Comparison of ENCODE assay signal across 1 cellular context in the genomic region with DNA sequence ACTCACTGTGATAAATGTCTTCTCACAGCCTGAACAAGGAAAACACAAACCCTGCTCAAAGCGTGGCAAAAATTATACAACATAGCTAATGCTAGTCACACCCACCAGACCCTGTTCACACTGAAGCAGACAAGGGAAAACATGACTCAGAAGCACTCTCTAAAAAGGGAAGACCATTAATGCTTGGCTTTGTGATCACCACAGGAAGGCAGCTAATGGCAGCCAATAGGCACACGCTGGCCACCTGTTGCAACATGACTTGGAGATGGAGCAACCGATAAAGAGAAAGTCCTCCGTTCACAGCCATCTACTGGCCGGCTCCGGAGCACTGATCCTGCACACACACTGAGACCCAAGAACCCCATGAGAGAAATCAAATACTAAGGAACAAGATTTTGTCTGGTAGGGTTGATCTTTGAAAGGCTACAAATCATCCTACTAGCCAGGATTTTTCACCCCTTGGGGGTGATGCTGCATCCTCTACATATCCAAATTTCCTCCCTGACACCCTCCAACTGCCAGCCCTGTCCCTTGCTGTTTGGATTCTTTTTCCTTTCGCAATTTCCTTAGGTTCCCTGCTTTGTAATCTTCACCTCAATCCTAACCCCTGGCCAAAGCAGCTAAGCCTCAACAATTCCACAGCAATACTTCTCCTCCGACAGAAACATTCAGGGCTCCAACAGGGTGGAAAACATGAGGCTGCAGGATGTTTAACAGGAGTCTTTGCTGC.
TF ChIP-seq lines count a peak whose summit lies in the region.

No MANE protein-coding gene starts in this region.

TF ChIP-seq in HepG2, 621 proteins besides CTCF, POLR2A, EP300 and RAD21 (continues in another document):
- TF ChIP-seq CEBPB (IDR thresholded peaks at IDR 0.05; ENCODE audit: borderline replicate concordance, low read depth, low read length) (peak; percentile 100), TOE1 (CRISPR knock-in tag; IDR thresholded peaks at IDR 0.05) (no peak), SOX6 (IDR thresholded peaks at IDR 0.05) (no peak), SOX6 (CRISPR knock-in tag; IDR thresholded peaks at IDR 0.05) (peak; percentile 80), ELF3 (CRISPR knock-in tag; IDR thresholded peaks at IDR 0.05) (peak; percentile 74), ZNF629 (CRISPR knock-in tag; conservative IDR thresholded peaks at IDR 0.05) (no peak), ZC3H13 (CRISPR knock-in tag; IDR thresholded peaks at IDR 0.05) (peak; percentile 90; the same call in 1 of the 2 replicates), REPIN1 (CRISPR knock-in tag; IDR thresholded peaks at IDR 0.05; ENCODE audit: borderline replicate concordance, low read depth) (0 out of 2 replicates have a peak, but pooled peaks have one; percentile 29), XRCC5 (optimal IDR thresholded peaks at IDR 0.05; ENCODE audit: low read length) (peak; percentile 41), SOX13 (IDR thresholded peaks at IDR 0.05) (no peak), SOX13 (CRISPR knock-in tag; conservative IDR thresholded peaks at IDR 0.05 in 1 of 2, IDR thresholded peaks at IDR 0.05 in 1 of 2) (peak in 1 of 2 experiments; percentile 60; a peak in 1 of 4 replicates), ZFX (CRISPR knock-in tag; IDR thresholded peaks at IDR 0.05; ENCODE audit: low read depth) (0 out of 2 replicates have a peak, but pooled peaks have one; percentile 21), TBX3 (IDR thresholded peaks at IDR 0.05; ENCODE audit: borderline replicate concordance) (peak; percentile 48; the same call in 1 of the 2 replicates), EHMT2 (IDR thresholded peaks at IDR 0.05; ENCODE audit: borderline replicate concordance, low read depth, low read length) (no peak), GABPA (IDR thresholded peaks at IDR 0.05; ENCODE audit: low read depth, low read length) (no peak), GABPA (CRISPR knock-in tag; IDR thresholded peaks at IDR 0.05; ENCODE audit: low read depth) (peak; percentile 47; the same call in 1 of the 2 replicates), FOSL1 (CRISPR knock-in tag; IDR thresholded peaks at IDR 0.05; ENCODE audit: borderline replicate concordance) (peak; percentile 50; the same call in 1 of the 2 replicates), ETV5 (CRISPR knock-in tag; IDR thresholded peaks at IDR 0.05; ENCODE audit: borderline replicate concordance) (peak; percentile 39; the same call in 1 of the 2 replicates), EED (CRISPR knock-in tag; IDR thresholded peaks at IDR 0.05) (0 out of 2 replicates have a peak, but pooled peaks have one; percentile 45), SIN3A (IDR thresholded peaks at IDR 0.05; ENCODE audit: borderline replicate concordance, low read depth, low read length) (peak; percentile 86), ZNF12 (CRISPR knock-in tag; IDR thresholded peaks at IDR 0.05) (0 out of 2 replicates have a peak, but pooled peaks have one; percentile 10), KLF9 (CRISPR knock-in tag; IDR thresholded peaks at IDR 0.05; ENCODE audit: low read depth) (peak; percentile 76; the same call in 1 of the 2 replicates), SKI (IDR thresholded peaks at IDR 0.05; ENCODE audit: partially characterized antibody) (peak; percentile 47), MAZ (IDR thresholded peaks at IDR 0.05; ENCODE audit: borderline replicate concordance, low read depth, low read length) (no peak), MAZ (CRISPR knock-in tag; IDR thresholded peaks at IDR 0.05; ENCODE audit: low read depth) (peak; percentile 44; the same call in 1 of the 2 replicates), ZNF501 (CRISPR knock-in tag; IDR thresholded peaks at IDR 0.05) (peak; percentile 55; the same call in 1 of the 2 replicates), ZNF605 (CRISPR knock-in tag; IDR thresholded peaks at IDR 0.05) (0 out of 2 replicates have a peak, but pooled peaks have one; percentile 64), GTF2F1 (IDR thresholded peaks at IDR 0.05; ENCODE audit: low read length) (no peak), ZNF263 (CRISPR knock-in tag; IDR thresholded peaks at IDR 0.05) (peak; percentile 57; the same call in 1 of the 2 replicates), MXD4 (CRISPR knock-in tag; IDR thresholded peaks at IDR 0.05) (peak; percentile 81), MXI1 (IDR thresholded peaks at IDR 0.05; ENCODE audit: borderline replicate concordance, low read depth, low read length) (peak; percentile 85; the same call in 1 of the 3 replicates), DMAP1 (CRISPR knock-in tag; IDR thresholded peaks at IDR 0.05) (0 out of 2 replicates have a peak, but pooled peaks have one; percentile 39), RFX5 (IDR thresholded peaks at IDR 0.05; ENCODE audit: low read depth, low read length) (0 out of 2 replicates have a peak, but pooled peaks have one; percentile 29), SAP130 (CRISPR knock-in tag; IDR thresholded peaks at IDR 0.05; ENCODE audit: low read depth) (peak; percentile 96), ZFP37 (CRISPR knock-in tag; IDR thresholded peaks at IDR 0.05; ENCODE audit: borderline replicate concordance) (0 out of 2 replicates have a peak, but pooled peaks have one; percentile 58), KMT2A (CRISPR knock-in tag; IDR thresholded peaks at IDR 0.05) (peak; percentile 76), NFKBIZ (CRISPR knock-in tag; IDR thresholded peaks at IDR 0.05) (no peak; the same call in 1 of the 2 replicates), NFYC (CRISPR knock-in tag; IDR thresholded peaks at IDR 0.05) (peak; percentile 80), ZNF549 (CRISPR knock-in tag; IDR thresholded peaks at IDR 0.05) (no peak)
- TF ChIP-seq, protein P1, sequence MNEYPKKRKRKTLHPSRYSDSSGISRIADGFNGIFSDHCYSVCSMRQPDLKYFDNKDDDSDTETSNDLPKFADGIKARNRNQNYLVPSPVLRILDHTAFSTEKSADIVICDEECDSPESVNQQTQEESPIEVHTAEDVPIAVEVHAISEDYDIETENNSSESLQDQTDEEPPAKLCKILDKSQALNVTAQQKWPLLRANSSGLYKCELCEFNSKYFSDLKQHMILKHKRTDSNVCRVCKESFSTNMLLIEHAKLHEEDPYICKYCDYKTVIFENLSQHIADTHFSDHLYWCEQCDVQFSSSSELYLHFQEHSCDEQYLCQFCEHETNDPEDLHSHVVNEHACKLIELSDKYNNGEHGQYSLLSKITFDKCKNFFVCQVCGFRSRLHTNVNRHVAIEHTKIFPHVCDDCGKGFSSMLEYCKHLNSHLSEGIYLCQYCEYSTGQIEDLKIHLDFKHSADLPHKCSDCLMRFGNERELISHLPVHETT (CRISPR knock-in tag; conservative IDR thresholded peaks at IDR 0.05): peak; percentile 42; the same call in 1 of the 2 replicates
- TF ChIP-seq, protein P2, sequence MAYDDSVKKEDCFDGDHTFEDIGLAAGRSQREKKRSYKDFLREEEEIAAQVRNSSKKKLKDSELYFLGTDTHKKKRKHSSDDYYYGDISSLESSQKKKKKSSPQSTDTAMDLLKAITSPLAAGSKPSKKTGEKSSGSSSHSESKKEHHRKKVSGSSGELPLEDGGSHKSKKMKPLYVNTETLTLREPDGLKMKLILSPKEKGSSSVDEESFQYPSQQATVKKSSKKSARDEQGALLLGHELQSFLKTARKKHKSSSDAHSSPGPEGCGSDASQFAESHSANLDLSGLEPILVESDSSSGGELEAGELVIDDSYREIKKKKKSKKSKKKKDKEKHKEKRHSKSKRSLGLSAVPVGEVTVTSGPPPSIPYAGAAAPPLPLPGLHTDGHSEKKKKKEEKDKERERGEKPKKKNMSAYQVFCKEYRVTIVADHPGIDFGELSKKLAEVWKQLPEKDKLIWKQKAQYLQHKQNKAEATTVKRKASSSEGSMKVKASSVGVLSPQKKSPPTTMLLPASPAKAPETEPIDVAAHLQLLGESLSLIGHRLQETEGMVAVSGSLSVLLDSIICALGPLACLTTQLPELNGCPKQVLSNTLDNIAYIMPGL (CRISPR knock-in tag; IDR thresholded peaks at IDR 0.05; ENCODE audit: borderline replicate concordance in 1 of 2, low read depth in 1 of 2): peak; percentile 40 to 60; a peak in 2 of 4 replicates
- TF ChIP-seq, protein P3, sequence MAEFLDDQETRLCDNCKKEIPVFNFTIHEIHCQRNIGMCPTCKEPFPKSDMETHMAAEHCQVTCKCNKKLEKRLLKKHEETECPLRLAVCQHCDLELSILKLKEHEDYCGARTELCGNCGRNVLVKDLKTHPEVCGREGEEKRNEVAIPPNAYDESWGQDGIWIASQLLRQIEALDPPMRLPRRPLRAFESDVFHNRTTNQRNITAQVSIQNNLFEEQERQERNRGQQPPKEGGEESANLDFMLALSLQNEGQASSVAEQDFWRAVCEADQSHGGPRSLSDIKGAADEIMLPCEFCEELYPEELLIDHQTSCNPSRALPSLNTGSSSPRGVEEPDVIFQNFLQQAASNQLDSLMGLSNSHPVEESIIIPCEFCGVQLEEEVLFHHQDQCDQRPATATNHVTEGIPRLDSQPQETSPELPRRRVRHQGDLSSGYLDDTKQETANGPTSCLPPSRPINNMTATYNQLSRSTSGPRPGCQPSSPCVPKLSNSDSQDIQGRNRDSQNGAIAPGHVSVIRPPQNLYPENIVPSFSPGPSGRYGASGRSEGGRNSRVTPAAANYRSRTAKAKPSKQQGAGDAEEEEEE (CRISPR knock-in tag; IDR thresholded peaks at IDR 0.05; ENCODE audit: borderline replicate concordance): no peak
- TF ChIP-seq, protein P4, sequence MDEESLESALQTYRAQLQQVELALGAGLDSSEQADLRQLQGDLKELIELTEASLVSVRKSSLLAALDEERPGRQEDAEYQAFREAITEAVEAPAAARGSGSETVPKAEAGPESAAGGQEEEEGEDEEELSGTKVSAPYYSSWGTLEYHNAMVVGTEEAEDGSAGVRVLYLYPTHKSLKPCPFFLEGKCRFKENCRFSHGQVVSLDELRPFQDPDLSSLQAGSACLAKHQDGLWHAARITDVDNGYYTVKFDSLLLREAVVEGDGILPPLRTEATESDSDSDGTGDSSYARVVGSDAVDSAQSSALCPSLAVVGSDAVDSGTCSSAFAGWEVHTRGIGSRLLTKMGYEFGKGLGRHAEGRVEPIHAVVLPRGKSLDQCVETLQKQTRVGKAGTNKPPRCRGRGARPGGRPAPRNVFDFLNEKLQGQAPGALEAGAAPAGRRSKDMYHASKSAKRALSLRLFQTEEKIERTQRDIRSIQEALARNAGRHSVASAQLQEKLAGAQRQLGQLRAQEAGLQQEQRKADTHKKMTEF (CRISPR knock-in tag; IDR thresholded peaks at IDR 0.05): peak; percentile 57; the same call in 1 of the 2 replicates
- TF ChIP-seq, protein P5, sequence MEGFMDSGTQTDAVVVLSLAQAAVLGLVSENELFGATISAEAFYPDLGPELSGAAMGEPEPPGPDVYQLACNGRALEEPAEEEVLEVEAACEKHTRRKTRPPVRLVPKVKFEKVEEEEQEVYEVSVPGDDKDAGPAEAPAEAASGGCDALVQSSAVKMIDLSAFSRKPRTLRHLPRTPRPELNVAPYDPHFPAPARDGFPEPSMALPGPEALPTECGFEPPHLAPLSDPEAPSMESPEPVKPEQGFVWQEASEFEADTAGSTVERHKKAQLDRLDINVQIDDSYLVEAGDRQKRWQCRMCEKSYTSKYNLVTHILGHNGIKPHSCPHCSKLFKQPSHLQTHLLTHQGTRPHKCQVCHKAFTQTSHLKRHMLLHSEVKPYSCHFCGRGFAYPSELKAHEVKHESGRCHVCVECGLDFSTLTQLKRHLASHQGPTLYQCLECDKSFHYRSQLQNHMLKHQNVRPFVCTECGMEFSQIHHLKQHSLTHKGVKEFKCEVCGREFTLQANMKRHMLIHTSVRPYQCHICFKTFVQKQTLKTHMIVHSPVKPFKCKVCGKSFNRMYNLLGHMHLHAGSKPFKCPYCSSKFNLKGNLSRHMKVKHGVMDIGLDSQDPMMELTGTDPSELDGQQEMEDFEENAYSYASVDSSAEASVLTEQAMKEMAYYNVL (CRISPR knock-in tag; IDR thresholded peaks at IDR 0.05; ENCODE audit: borderline replicate concordance): 0 out of 2 replicates have a peak, but pooled peaks have one; percentile 40
- TF ChIP-seq, protein P6, sequence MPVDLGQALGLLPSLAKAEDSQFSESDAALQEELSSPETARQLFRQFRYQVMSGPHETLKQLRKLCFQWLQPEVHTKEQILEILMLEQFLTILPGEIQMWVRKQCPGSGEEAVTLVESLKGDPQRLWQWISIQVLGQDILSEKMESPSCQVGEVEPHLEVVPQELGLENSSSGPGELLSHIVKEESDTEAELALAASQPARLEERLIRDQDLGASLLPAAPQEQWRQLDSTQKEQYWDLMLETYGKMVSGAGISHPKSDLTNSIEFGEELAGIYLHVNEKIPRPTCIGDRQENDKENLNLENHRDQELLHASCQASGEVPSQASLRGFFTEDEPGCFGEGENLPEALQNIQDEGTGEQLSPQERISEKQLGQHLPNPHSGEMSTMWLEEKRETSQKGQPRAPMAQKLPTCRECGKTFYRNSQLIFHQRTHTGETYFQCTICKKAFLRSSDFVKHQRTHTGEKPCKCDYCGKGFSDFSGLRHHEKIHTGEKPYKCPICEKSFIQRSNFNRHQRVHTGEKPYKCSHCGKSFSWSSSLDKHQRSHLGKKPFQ (CRISPR knock-in tag; IDR thresholded peaks at IDR 0.05; ENCODE audit: insufficient replicate concordance): peak; percentile 100
- TF ChIP-seq, protein P7, sequence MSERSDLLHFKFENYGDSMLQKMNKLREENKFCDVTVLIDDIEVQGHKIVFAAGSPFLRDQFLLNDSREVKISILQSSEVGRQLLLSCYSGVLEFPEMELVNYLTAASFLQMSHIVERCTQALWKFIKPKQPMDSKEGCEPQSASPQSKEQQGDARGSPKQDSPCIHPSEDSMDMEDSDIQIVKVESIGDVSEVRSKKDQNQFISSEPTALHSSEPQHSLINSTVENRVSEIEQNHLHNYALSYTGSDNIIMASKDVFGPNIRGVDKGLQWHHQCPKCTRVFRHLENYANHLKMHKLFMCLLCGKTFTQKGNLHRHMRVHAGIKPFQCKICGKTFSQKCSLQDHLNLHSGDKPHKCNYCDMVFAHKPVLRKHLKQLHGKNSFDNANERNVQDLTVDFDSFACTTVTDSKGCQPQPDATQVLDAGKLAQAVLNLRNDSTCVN (CRISPR knock-in tag; IDR thresholded peaks at IDR 0.05; ENCODE audit: borderline replicate concordance): no peak
- TF ChIP-seq, protein P8, sequence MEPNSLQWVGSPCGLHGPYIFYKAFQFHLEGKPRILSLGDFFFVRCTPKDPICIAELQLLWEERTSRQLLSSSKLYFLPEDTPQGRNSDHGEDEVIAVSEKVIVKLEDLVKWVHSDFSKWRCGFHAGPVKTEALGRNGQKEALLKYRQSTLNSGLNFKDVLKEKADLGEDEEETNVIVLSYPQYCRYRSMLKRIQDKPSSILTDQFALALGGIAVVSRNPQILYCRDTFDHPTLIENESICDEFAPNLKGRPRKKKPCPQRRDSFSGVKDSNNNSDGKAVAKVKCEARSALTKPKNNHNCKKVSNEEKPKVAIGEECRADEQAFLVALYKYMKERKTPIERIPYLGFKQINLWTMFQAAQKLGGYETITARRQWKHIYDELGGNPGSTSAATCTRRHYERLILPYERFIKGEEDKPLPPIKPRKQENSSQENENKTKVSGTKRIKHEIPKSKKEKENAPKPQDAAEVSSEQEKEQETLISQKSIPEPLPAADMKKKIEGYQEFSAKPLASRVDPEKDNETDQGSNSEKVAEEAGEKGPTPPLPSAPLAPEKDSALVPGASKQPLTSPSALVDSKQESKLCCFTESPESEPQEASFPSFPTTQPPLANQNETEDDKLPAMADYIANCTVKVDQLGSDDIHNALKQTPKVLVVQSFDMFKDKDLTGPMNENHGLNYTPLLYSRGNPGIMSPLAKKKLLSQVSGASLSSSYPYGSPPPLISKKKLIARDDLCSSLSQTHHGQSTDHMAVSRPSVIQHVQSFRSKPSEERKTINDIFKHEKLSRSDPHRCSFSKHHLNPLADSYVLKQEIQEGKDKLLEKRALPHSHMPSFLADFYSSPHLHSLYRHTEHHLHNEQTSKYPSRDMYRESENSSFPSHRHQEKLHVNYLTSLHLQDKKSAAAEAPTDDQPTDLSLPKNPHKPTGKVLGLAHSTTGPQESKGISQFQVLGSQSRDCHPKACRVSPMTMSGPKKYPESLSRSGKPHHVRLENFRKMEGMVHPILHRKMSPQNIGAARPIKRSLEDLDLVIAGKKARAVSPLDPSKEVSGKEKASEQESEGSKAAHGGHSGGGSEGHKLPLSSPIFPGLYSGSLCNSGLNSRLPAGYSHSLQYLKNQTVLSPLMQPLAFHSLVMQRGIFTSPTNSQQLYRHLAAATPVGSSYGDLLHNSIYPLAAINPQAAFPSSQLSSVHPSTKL (CRISPR knock-in tag; IDR thresholded peaks at IDR 0.05): peak; percentile 79; the same call in 1 of the 2 replicates
